Comparison of ENCODE assay signal across 18 cellular contexts in the genomic region with DNA sequence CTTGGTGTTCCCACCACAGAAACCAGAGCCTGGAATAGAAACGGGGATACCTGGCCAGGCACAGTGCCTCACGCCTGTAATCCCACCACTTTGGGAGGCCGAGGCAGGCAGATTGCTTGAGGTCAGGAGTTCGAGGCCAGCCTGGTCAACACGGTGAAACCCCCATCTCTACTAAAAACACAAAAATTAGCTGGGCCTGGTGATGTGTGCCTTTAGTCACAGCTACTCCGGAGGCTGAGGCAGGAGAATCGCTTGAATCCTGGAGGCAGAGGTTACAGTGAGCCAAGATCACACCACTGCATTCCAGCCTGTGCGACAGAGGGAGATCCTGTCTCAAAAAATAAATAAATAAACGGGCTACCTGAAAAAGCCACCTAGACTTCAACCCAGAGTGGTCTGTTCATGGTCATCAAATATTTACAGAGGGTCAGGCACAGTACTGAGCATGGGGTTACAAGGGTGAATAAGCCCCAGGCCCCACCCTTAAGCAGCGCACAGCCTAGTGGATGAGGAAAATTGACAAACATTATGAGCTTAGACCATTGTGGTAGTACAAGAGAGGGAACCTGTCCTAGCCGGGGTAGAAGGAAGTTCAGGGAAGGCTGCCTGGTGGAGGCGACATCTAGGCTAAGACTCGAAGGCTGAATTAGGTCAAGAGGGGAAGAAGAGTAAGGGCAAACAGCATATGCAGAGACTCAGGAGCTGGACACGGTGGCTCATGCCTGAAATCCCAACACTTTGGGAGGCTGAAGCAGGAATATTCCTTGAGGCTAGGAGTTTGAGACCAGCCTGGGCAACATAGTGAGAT. TPM values are rescaled to one million over a fixed set of nuclear protein-coding genes. Genes with fewer than 3 reads are reported as not detected.
"Had no signal": no experiment of that assay in that cellular context is flagged by ENCODE, and none has a peak within 500 bp of the region (broad histone marks: within the 10 kb centered on the region; RNA-seq: fewer than 3 reads in every experiment).

No MANE protein-coding gene starts in this region.

- ATAC-seq: activated CD4-positive, alpha-beta T cell treated with anti-CD3 and anti-CD28 coated beads for 36 hours; activated naive CD4-positive, alpha-beta T cell treated with anti-CD3 and anti-CD28 coated beads, Interleukin-2, amount 50 U/mL, for 72 hours; activated T-cell treated with anti-CD3 and anti-CD28 coated beads, Interleukin-2, amount 50 U/mL, for 4 hours; pancreas; T-helper 17 cell had no signal

- H3K27ac ChIP-seq: colonic mucosa, esophagus muscularis mucosa, pancreas, thyroid gland, uterus, WERI-Rb-1 had no signal

- H3K9me3 Mint-ChIP-seq: activated CD4-positive, alpha-beta memory T cell treated with anti-CD3 and anti-CD28 coated beads, Interleukin-2, amount 10 ng/mL, durations not matched to agents 7 days and 5 days; activated naive CD4-positive, alpha-beta T cell treated with anti-CD3 and anti-CD28 coated beads, Interleukin-2, amount 50 U/mL, for 72 hours; activated T-cell treated with anti-CD3 and anti-CD28 coated beads, Interleukin-2, amount 50 U/mL, for 4 hours; brain had no signal

- H3K27me3 Mint-ChIP-seq: activated CD4-positive, alpha-beta T cell treated with anti-CD3 and anti-CD28 coated beads for 36 hours; brain; T-helper 17 cell had no signal

- H3K27me3 ChIP-seq: colonic mucosa, esophagus muscularis mucosa, pancreas, thyroid gland, uterus had no signal

- H3K4me1 ChIP-seq: colonic mucosa, pancreas had no signal

- H3K27ac Mint-ChIP-seq: activated CD4-positive, alpha-beta memory T cell treated with anti-CD3 and anti-CD28 coated beads, Interleukin-2, amount 10 ng/mL, durations not matched to agents 7 days and 5 days; activated CD4-positive, alpha-beta T cell treated with anti-CD3 and anti-CD28 coated beads for 36 hours; T-helper 17 cell had no signal

- H3K4me3 Mint-ChIP-seq: activated CD4-positive, alpha-beta memory T cell treated with anti-CD3 and anti-CD28 coated beads, Interleukin-2, amount 10 ng/mL, durations not matched to agents 7 days and 5 days; activated CD4-positive, alpha-beta T cell treated with anti-CD3 and anti-CD28 coated beads for 36 hours; activated T-cell treated with anti-CD3 and anti-CD28 coated beads, Interleukin-2, amount 50 U/mL, for 4 hours; brain; T-helper 17 cell had no signal

- H3K4me3 ChIP-seq: colonic mucosa, esophagus muscularis mucosa, pancreas, thyroid gland, uterus had no signal

- H3K36me3 ChIP-seq: colonic mucosa, esophagus muscularis mucosa, pancreas, thyroid gland, uterus, WERI-Rb-1 had no signal

- H3K9me3 ChIP-seq: colonic mucosa, esophagus muscularis mucosa, pancreas, thyroid gland, uterus had no signal

- DNase-seq: activated CD4-positive, alpha-beta memory T cell treated with anti-CD3 and anti-CD28 coated beads, Interleukin-2, amount 10 ng/mL, durations not matched to agents 7 days and 5 days; activated CD4-positive, alpha-beta T cell treated with anti-CD3 and anti-CD28 coated beads for 36 hours; activated effector memory CD4-positive, alpha-beta T cell treated with Interleukin-2 at 50 U/mL for 16 hours; activated T-cell treated with anti-CD3 and anti-CD28 coated beads, Interleukin-2, amount 50 U/mL, for 4 hours; amniotic stem cell; central memory CD4-positive, alpha-beta T cell; colonic mucosa; hippocampal formation; stimulated activated CD4-positive, alpha-beta T cell treated with anti-CD3 and anti-CD28 coated beads, Interleukin-1b, Interleukin-23, amount 100 ng/mL, for 48 hours; T-helper 17 cell; thyroid gland; uterus had no signal

- H3K36me3 Mint-ChIP-seq: activated naive CD4-positive, alpha-beta T cell treated with anti-CD3 and anti-CD28 coated beads, Interleukin-2, amount 50 U/mL, for 72 hours; brain had no signal

RNA-seq across cellular contexts. Expression of gene SPATA25, which starts 39.9 kb away (rescaled TPM):
- polyA plus RNA-seq: keratinocyte had no signal
